ENCODE assay signal across 8 cellular contexts in the genomic region with DNA sequence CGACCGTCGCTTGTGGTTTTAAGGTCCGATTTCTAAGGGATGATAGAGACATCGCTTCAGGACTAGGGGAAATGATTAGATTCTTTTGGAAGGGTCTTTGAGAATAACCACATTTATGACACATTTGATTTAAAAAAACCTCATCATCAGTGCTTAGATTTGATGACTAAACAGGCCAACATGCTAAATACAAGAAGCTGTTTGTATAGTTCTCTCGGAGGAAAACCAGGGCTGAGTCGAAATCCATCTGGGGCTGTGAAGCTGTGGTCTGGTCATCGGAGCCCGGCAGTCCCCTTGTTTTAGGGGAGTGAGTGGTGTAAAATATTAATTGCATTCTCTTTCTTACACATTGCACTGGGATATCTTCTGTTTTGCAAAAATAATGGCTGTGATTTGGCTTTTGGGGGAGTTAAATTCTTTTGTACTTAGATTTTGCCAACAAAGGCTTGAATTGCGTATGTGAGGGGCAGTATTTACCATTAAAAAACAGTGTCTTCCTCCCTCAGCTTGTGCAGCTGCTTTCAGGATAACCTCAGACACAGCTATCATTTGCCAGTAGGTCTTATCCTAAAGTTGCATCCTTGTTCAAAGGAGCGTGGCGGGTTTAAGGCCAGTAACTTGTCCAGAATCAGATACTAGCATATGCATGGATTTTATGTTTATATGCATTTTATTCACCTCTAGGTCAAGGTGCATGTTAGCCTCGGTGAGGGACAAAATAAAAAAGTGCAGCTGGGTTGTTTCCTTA. TPM values are rescaled to one million over a fixed set of nuclear protein-coding genes. Genes with fewer than 3 reads are reported as not detected.
DNase-seq lines count a peak whose midpoint lies in the region; ATAC-seq and TF ChIP-seq lines count a peak whose summit lies in the region.

No MANE protein-coding gene starts in this region.

- no peaks in the 10 kb centered on the region for H3K27me3 ChIP-seq in mammary epithelial cell (ENCODE audit: insufficient read depth, low read length)

- ATAC-seq in HG02610 (IDR thresholded peaks at IDR 0.05; ENCODE audit: unreplicated experiment), result no peak

- H3K9ac ChIP-seq in mammary epithelial cell (ENCODE audit: insufficient read depth, low read length), result peak overlapping the region; percentile 35

- H4K20me1 ChIP-seq in mammary epithelial cell (ENCODE audit: insufficient read depth, low read length), result no peaks in the 10 kb centered on the region

- TSS peak; percentile 34 for BruUV-seq in mammary epithelial cell (replicated peaks; lab: Mats Ljungman, UMichigan)

- no peak for TF ChIP-seq CTCF in mammary epithelial cell (conservative IDR thresholded peaks at IDR 0.05 in 1 of 2, IDR thresholded peaks at IDR 0.05 in 1 of 2; ENCODE audit: extremely low read depth in 1 of 2, insufficient read depth in 1 of 2, low read depth in 1 of 2, low read length in 2 of 2)

- H3K9me3 ChIP-seq in mammary epithelial cell (replicated peaks; ENCODE audit: insufficient read depth, low read length), result no peaks in the 10 kb centered on the region
- H3K9me3 ChIP-seq in mesodermal cell (ENCODE audit: control insufficient read depth, low read length), result no peaks in the 10 kb centered on the region

- peak overlapping the region; percentile 19 to 40 (median 28) for H3K4me3 ChIP-seq in mammary epithelial cell (replicated peaks in 1 of 3; ENCODE audit: insufficient read depth in 1 of 3, low read depth in 2 of 3, low read length in 3 of 3)
- H3K4me3 ChIP-seq in mesodermal cell (ENCODE audit: extremely low read depth, insufficient read depth, low read length, poor library complexity, severe bottlenecking), result peak overlapping the region; percentile 51

- no peaks in the 10 kb centered on the region for H3K79me2 ChIP-seq in mammary epithelial cell (ENCODE audit: insufficient read depth, low read length)

- 17% methylated on average over 13 of the region's 13 CpGs for WGBS in mammary epithelial cell (ENCODE audit: low coverage, missing lambda C conversion rate)
- 0 to 13% methylated on average over 4 to 7 of the region's 13 CpGs for WGBS in mesodermal cell (ENCODE audit: insufficient coverage in 2 of 2), 2 experiments

- H3K4me1 ChIP-seq in mammary epithelial cell (ENCODE audit: insufficient read depth, low read length) (peaks cover 13% of the 10 kb centered on the region), mesodermal cell (ENCODE audit: control insufficient read depth, insufficient read depth, low read length, poor library complexity, severe bottlenecking) (peaks cover 21% of the 10 kb centered on the region)

- in situ Hi-C loops in mammary epithelial cell (cut with MboI; ENCODE audit: low sequenced_read_pairs in 2 of 2), result no loop called here

- intact Hi-C loops in mammary epithelial cell (cut with micrococcal nuclease), result no loop called here

- H2AFZ ChIP-seq in mammary epithelial cell (ENCODE audit: low read depth, low read length), result peak overlapping the region; percentile 90

- H3K27ac ChIP-seq in mammary epithelial cell (ENCODE audit: insufficient read depth, low read depth, low read length), result peak overlapping the region; percentile 26
- H3K27ac ChIP-seq in mesodermal cell (ENCODE audit: low read depth, low read length, severe bottlenecking), result peak overlapping the region; percentile 76

- H3K36me3 ChIP-seq in mammary epithelial cell (ENCODE audit: insufficient read depth, low read length) (no peaks in the 10 kb centered on the region), mesodermal cell (ENCODE audit: control insufficient read depth, insufficient read depth, low read length) (no peaks in the 10 kb centered on the region)

- dilution Hi-C loops in mammary epithelial cell (cut with HindIII; ENCODE audit: low sequenced_read_pairs), result no loop called here

- CTCF ChIA-PET in mammary epithelial cell (lab: Charles Lee; ENCODE audit: low non-redundant PET), result no interaction called here

- DNase-seq in NCI-H526 treated with DMSO at 0.1 percent for 48 hours (lab: John Stamatoyannopoulos, UW) (peak; percentile 39), NCI-H526 (lab: John Stamatoyannopoulos, UW) (no peak), M059J (ENCODE audit: low read depth) (peak; percentile 54), mammary epithelial cell (no peak), occipital lobe (lab: John Stamatoyannopoulos, UW) (no peak)
- no peak for DNase-seq in activated effector memory CD4-positive, alpha-beta T cell treated with anti-CD3 and anti-CD28 coated beads, Interleukin-2, amount 50 U/mL, for 16 hours

- peak overlapping the region; percentile 77 for H3K4me2 ChIP-seq in mammary epithelial cell (ENCODE audit: insufficient read depth, low read depth, low read length)

RNA-seq across cellular contexts. Expression of a gene that starts 0.6 kb away (rescaled TPM):
- 13.9 and 14.7 TPM in 2 replicates for total RNA-seq in M059J (2014; rRNA removed; shearing (Covaris generic))
- total RNA-seq in mammary epithelial cell, result 1 to 10 TPM; 2.7 to 6.8 TPM
- polyA plus RNA-seq in mammary epithelial cell, result 1.0 TPM
- polyA minus RNA-seq in mammary epithelial cell, result not detected
- 76.3 TPM for polyA plus RNA-seq in mesodermal cell (2013, experiment 1 of 2)
- polyA plus RNA-seq in mesodermal cell (2013, experiment 2 of 2), result 94.9 TPM
- 317 TPM for total RNA-seq in occipital lobe

Comparison
In these comparisons a context has a peak if more than half of its experiments do, and no peak if none do; other contexts are left out.
1. DNase-seq: peak in NCI-H526 treated with DMSO at 0.1 percent for 48 hours (single experiment) and M059J (single experiment); none in NCI-H526 (0 of 2), mammary epithelial cell (single experiment), activated effector memory CD4-positive, alpha-beta T cell treated with anti-CD3 and anti-CD28 coated beads, Interleukin-2, amount 50 U/mL, for 16 hours (single experiment) and occipital lobe (single experiment).
2. RNA of a gene that starts 0.6 kb away (total RNA-seq): 317 TPM in occipital lobe (single experiment); 13.9 to 14.7 TPM in M059J and 2.7 to 6.8 TPM in mammary epithelial cell; every median in the first group is over 10 times any median in the second.